Comparison of ENCODE assay signal across 8 cellular contexts in genomic region chr6:132780770-132781371, GRCh38. TPM values are rescaled to one million over a fixed set of nuclear protein-coding genes. Genes with fewer than 3 reads are reported as not detected.
DNase-seq lines count a peak whose midpoint lies in the region; ATAC-seq, FAIRE-seq and TF ChIP-seq lines count a peak whose summit lies in the region.

No MANE protein-coding gene starts in this region.

- H3K4me2 ChIP-seq in keratinocyte (ENCODE audit: control insufficient read depth, extremely low read depth, insufficient read depth, low read depth, low read length): no peak overlapping the region

- H3K9me1 ChIP-seq in keratinocyte (ENCODE audit: control insufficient read depth, extremely low read depth, insufficient read depth, low read length): no peaks in the 10 kb centered on the region

- H3K79me2 ChIP-seq in keratinocyte (ENCODE audit: control insufficient read depth, insufficient read depth, low read length): no peaks in the 10 kb centered on the region

- dilution Hi-C loops in keratinocyte (cut with MboI; ENCODE audit: extremely low pct_ligation_motif_present, low sequenced_read_pairs): no loop called here

- H3K9ac ChIP-seq in keratinocyte (ENCODE audit: control insufficient read depth, extremely low read depth, insufficient read depth, low read length): no peak overlapping the region

- H3K9me3 Mint-ChIP-seq in CD14-positive monocyte: peaks cover 0 to 2% (median 0%) of the 10 kb centered on the region in 7 donors

- peaks cover 0 to 4% (median 1%) of the 10 kb centered on the region in 3 donors for H3K27me3 Mint-ChIP-seq in CD14-positive monocyte (ENCODE audit: low read depth in 3 of 3)

- no peaks in the 10 kb centered on the region for H3K4me1 Mint-ChIP-seq in CD14-positive monocyte

- H3K27ac ChIP-seq in keratinocyte (ENCODE audit: control insufficient read depth, insufficient read depth, low read length): no peak overlapping the region

- H3K36me3 ChIP-seq in keratinocyte (ENCODE audit: control insufficient read depth in 2 of 2, extremely low read depth in 1 of 2, insufficient read depth in 2 of 2, low read length in 2 of 2): peaks cover 5 to 10% of the 10 kb centered on the region in 2 experiments

- no peak for FAIRE-seq in keratinocyte (lab: Jason Lieb, UNC)

- H3K27ac Mint-ChIP-seq in CD14-positive monocyte: no peak overlapping the region

- intact Hi-C loops in CD14-positive monocyte (cut with micrococcal nuclease): no loop called here

- no peaks in the 10 kb centered on the region for H3K27me3 ChIP-seq in keratinocyte (ENCODE audit: control insufficient read depth, extremely low read depth, insufficient read depth, low read length)

- peak; percentile 47 for TF ChIP-seq CTCF in CD14-positive monocyte (IDR thresholded peaks at IDR 0.05)
- peak; percentile 28 to 37 (median 29) for TF ChIP-seq CTCF in keratinocyte (optimal IDR thresholded peaks at IDR 0.05 in 1 of 3, IDR thresholded peaks at IDR 0.05 in 1 of 3, conservative IDR thresholded peaks at IDR 0.05 in 1 of 3; ENCODE audit: extremely low read depth in 1 of 3, insufficient read depth in 2 of 3, low read length in 3 of 3)

- peak; percentile 80 for ATAC-seq in SK-N-SH treated with all-trans-retinoic acid at 6 μM for 48 hours

- H2AFZ ChIP-seq in keratinocyte (ENCODE audit: control insufficient read depth, low read length): no peak overlapping the region

- no peaks in the 10 kb centered on the region for H4K20me1 ChIP-seq in keratinocyte (ENCODE audit: control insufficient read depth, extremely low read depth, insufficient read depth, low read length)

- H3K36me3 Mint-ChIP-seq in CD14-positive monocyte: peaks cover 11 to 22% of the 10 kb centered on the region in 2 donors

- no peaks in the 10 kb centered on the region for H3K9me3 ChIP-seq in keratinocyte (ENCODE audit: control insufficient read depth, low read depth, low read length)

- DNase-seq in CD14-positive monocyte (ENCODE audit: low spot score) (no peak), HCEC 1CT (peak; percentile 16), keratinocyte (ENCODE audit: low read depth, low spot score) (no peak), GM19240 (ENCODE audit: insufficient read length, low spot score) (no peak), D341Med (ENCODE audit: low spot score) (no peak), NCI-H146 (lab: John Stamatoyannopoulos, UW) (no peak)
- no peak for DNase-seq in central memory CD4-positive, alpha-beta T cell

- no peaks in the 10 kb centered on the region for H3K4me1 ChIP-seq in keratinocyte (ENCODE audit: control insufficient read depth, extremely low read depth, insufficient read depth, low read length)

- H3K4me3 Mint-ChIP-seq in CD14-positive monocyte: no peak overlapping the region

- H3K4me3 ChIP-seq in keratinocyte (ENCODE audit: control insufficient read depth in 2 of 3, extremely low read depth in 1 of 3, insufficient read depth in 2 of 3, low read depth in 1 of 3, low read length in 3 of 3): no peak overlapping the region

TF ChIP-seq in SK-N-SH treated with all-trans-retinoic acid at 6 μM for 48 hours, 23 proteins besides CTCF, POLR2A, EP300 and RAD21:
- no peak for TF ChIP-seq ZFP3 (CRISPR knock-in tag; IDR thresholded peaks at IDR 0.05)
TF ChIP-seq in SK-N-SH treated with all-trans-retinoic acid at 6 μM for 48 hours: peak in this region for 0.

RNA-seq across cellular contexts. Expression of gene SLC18B1, which starts 17.6 kb away (rescaled TPM):
- polyA plus RNA-seq in CD14-positive monocyte (10 to 100 TPM; 24.8 to 36.6 TPM), keratinocyte (14.4 to 23.1 TPM (median 15.8 TPM) in 3 replicates)
- polyA plus RNA-seq in keratinocyte (2011; ENCODE audit: low read depth): 1.2 TPM
- 9.7 and 16.1 TPM in 2 replicates for polyA plus RNA-seq in keratinocyte (2011; cell fraction: cytosol; rRNA removed)
- polyA plus RNA-seq in keratinocyte (2011; cell fraction: nucleus; rRNA removed): 22.0 and 34.4 TPM in 2 replicates
- polyA plus RNA-seq in keratinocyte (2012; ENCODE audit: low replicate concordance): 4.8 and 10.0 TPM in 2 replicates
- 3.3 to 14.7 TPM (median 13.2 TPM) in 3 replicates for polyA minus RNA-seq in keratinocyte
- 6.9 TPM for polyA minus RNA-seq in keratinocyte (2011; cell fraction: cytosol; rRNA and poly(A)+ RNA removed)
- polyA minus RNA-seq in keratinocyte (2011; cell fraction: nucleus; rRNA and poly(A)+ RNA removed): 8.3 and 13.1 TPM in 2 replicates

RNA-seq across cellular contexts. Expression of gene VNN2, which starts 23.2 kb away (rescaled TPM):
- 100 to 1,000 TPM; 359 to 394 TPM for polyA plus RNA-seq in CD14-positive monocyte
- polyA plus RNA-seq in keratinocyte: not detected in 3 replicates
- not detected for polyA plus RNA-seq in keratinocyte (2011; ENCODE audit: low read depth)
- polyA plus RNA-seq in keratinocyte (2011; cell fraction: cytosol; rRNA removed): not detected in 2 replicates
- polyA plus RNA-seq in keratinocyte (2011; cell fraction: nucleus; rRNA removed): not detected in 2 replicates
- polyA plus RNA-seq in keratinocyte (2012; ENCODE audit: low replicate concordance): not detected in 2 replicates
- not detected in 3 replicates for polyA minus RNA-seq in keratinocyte
- not detected for polyA minus RNA-seq in keratinocyte (2011; cell fraction: cytosol; rRNA and poly(A)+ RNA removed)
- not detected in 2 replicates for polyA minus RNA-seq in keratinocyte (2011; cell fraction: nucleus; rRNA and poly(A)+ RNA removed)

RNA-seq across cellular contexts. Expression of gene RPS12, which starts 33.5 kb away (rescaled TPM):
- polyA plus RNA-seq in CD14-positive monocyte (100 to 1,000 TPM; 599 to 618 TPM), keratinocyte (3,202 to 4,120 TPM (median 3,970 TPM) in 3 replicates)
- 1,736 TPM for polyA plus RNA-seq in keratinocyte (2011; ENCODE audit: low read depth)
- 2,904 and 3,675 TPM in 2 replicates for polyA plus RNA-seq in keratinocyte (2011; cell fraction: cytosol; rRNA removed)
- 548 and 776 TPM in 2 replicates for polyA plus RNA-seq in keratinocyte (2011; cell fraction: nucleus; rRNA removed)
- polyA plus RNA-seq in keratinocyte (2012; ENCODE audit: low replicate concordance): 3,309 and 3,329 TPM in 2 replicates
- 847 to 3,581 TPM (median 2,309 TPM) in 3 replicates for polyA minus RNA-seq in keratinocyte
- polyA minus RNA-seq in keratinocyte (2011; cell fraction: cytosol; rRNA and poly(A)+ RNA removed): 1,650 TPM
- polyA minus RNA-seq in keratinocyte (2011; cell fraction: nucleus; rRNA and poly(A)+ RNA removed): 186 and 201 TPM in 2 replicates

Comparison
In these comparisons a context has a peak if more than half of its experiments do, and no peak if none do; other contexts are left out.
1. RNA of gene VNN2, which starts 23.2 kb away (polyA plus RNA-seq): 359 to 394 TPM in CD14-positive monocyte; not detected in keratinocyte; every median in the first group is over 100 times any median in the second.